In genomic region chr15:60514261-60514881, GRCh38 we compare ENCODE assay signal across 14 cellular contexts. TPM values are rescaled to one million over a fixed set of nuclear protein-coding genes. Genes with fewer than 3 reads are reported as not detected.
DNase-seq lines count a peak whose midpoint lies in the region; ATAC-seq and TF ChIP-seq lines count a peak whose summit lies in the region.
"Had no signal": no experiment of that assay in that cellular context is flagged by ENCODE, and none has a peak within 500 bp of the region (broad histone marks: within the 10 kb centered on the region; RNA-seq: fewer than 3 reads in every experiment).

No MANE protein-coding gene starts in this region.

- DNase-seq in activated T-cell treated with anti-CD3 and anti-CD28 coated beads, Interleukin-2, amount 50 U/mL, for 24 hours, result no peak
- DNase-seq in activated T-cell treated with anti-CD3 and anti-CD28 coated beads, Interleukin-2, amount 50 U/mL, for 72 hours, result no peak
- DNase-seq in effector memory CD8-positive, alpha-beta T cell, result no peak
- DNase-seq in natural killer cell treated with Interleukin-12 subunit alpha and Interleukin-12 subunit beta and Interleukin-15 and Interleukin-18, amount 100 ng/mL, for 72 hours (ENCODE audit: low spot score), result no peak
- no peak for DNase-seq in smooth muscle cell (lab: John Stamatoyannopoulos, UW; ENCODE audit: unreplicated experiment)
- DNase-seq: Calu3, DMS 273 treated with DMSO at 0.1 percent for 48 hours, HCEC 1CT, HFFc6 had no signal

- peaks cover 24% of the 10 kb centered on the region for H4K20me1 ChIP-seq in smooth muscle cell (ENCODE audit: low read depth)

- no peak overlapping the region for H3K4me2 ChIP-seq in smooth muscle cell

- no peaks in the 10 kb centered on the region for H3K9me3 ChIP-seq in smooth muscle cell (replicated peaks; ENCODE audit: low read depth)

- H3F3A ChIP-seq in smooth muscle cell (ENCODE audit: low read depth), result no peaks in the 10 kb centered on the region

- H3K36me3 Mint-ChIP-seq in activated T-cell treated with anti-CD3 and anti-CD28 coated beads, Interleukin-2, amount 50 U/mL, for 24 hours (ENCODE audit: low read depth), result peaks cover 79% of the 10 kb centered on the region
- peaks cover 18 to 23% of the 10 kb centered on the region in 2 donors for H3K36me3 Mint-ChIP-seq in activated T-cell treated with anti-CD3 and anti-CD28 coated beads, Interleukin-2, amount 50 U/mL, for 72 hours (ENCODE audit: insufficient read depth in 2 of 2)
- H3K36me3 Mint-ChIP-seq in effector memory CD8-positive, alpha-beta T cell (ENCODE audit: insufficient read depth), result peaks cover 73% of the 10 kb centered on the region
- peaks cover 31% of the 10 kb centered on the region for H3K36me3 Mint-ChIP-seq in natural killer cell treated with Interleukin-12 subunit alpha and Interleukin-12 subunit beta and Interleukin-15 and Interleukin-18, amount 100 ng/mL, for 72 hours

- H3K4me3 Mint-ChIP-seq in activated T-cell treated with anti-CD3 and anti-CD28 coated beads, Interleukin-2, amount 50 U/mL, for 24 hours, result no peak overlapping the region
- H3K4me3 Mint-ChIP-seq in activated T-cell treated with anti-CD3 and anti-CD28 coated beads, Interleukin-2, amount 50 U/mL, for 72 hours, result no peak overlapping the region
- H3K4me3 Mint-ChIP-seq in effector memory CD8-positive, alpha-beta T cell, result no peak overlapping the region
- no peak overlapping the region for H3K4me3 Mint-ChIP-seq in natural killer cell treated with Interleukin-12 subunit alpha and Interleukin-12 subunit beta and Interleukin-15 and Interleukin-18, amount 100 ng/mL, for 72 hours
- H3K4me3 Mint-ChIP-seq: CD14-positive monocyte, HFFc6 had no signal

- H3K4me1 ChIP-seq in smooth muscle cell (ENCODE audit: low read depth), result no peaks in the 10 kb centered on the region

- no peaks in the 10 kb centered on the region for H3K79me2 ChIP-seq in smooth muscle cell (ENCODE audit: low read depth)

- no peaks in the 10 kb centered on the region for H3K27me3 Mint-ChIP-seq in activated T-cell treated with anti-CD3 and anti-CD28 coated beads, Interleukin-2, amount 50 U/mL, for 24 hours
- H3K27me3 Mint-ChIP-seq in activated T-cell treated with anti-CD3 and anti-CD28 coated beads, Interleukin-2, amount 50 U/mL, for 72 hours (ENCODE audit: low read depth), result no peaks in the 10 kb centered on the region
- H3K27me3 Mint-ChIP-seq in effector memory CD8-positive, alpha-beta T cell, result no peaks in the 10 kb centered on the region
- H3K27me3 Mint-ChIP-seq in natural killer cell treated with Interleukin-12 subunit alpha and Interleukin-12 subunit beta and Interleukin-15 and Interleukin-18, amount 100 ng/mL, for 72 hours, result no peaks in the 10 kb centered on the region

- no peak overlapping the region for H3K4me3 ChIP-seq in smooth muscle cell

- no peaks in the 10 kb centered on the region for H3K9me3 Mint-ChIP-seq in activated T-cell treated with anti-CD3 and anti-CD28 coated beads, Interleukin-2, amount 50 U/mL, for 24 hours
- no peaks in the 10 kb centered on the region for H3K9me3 Mint-ChIP-seq in activated T-cell treated with anti-CD3 and anti-CD28 coated beads, Interleukin-2, amount 50 U/mL, for 72 hours
- no peaks in the 10 kb centered on the region for H3K9me3 Mint-ChIP-seq in effector memory CD8-positive, alpha-beta T cell
- no peaks in the 10 kb centered on the region for H3K9me3 Mint-ChIP-seq in natural killer cell treated with Interleukin-12 subunit alpha and Interleukin-12 subunit beta and Interleukin-15 and Interleukin-18, amount 100 ng/mL, for 72 hours
- H3K9me3 Mint-ChIP-seq: CD14-positive monocyte, HFFc6 had no signal

- H3K4me1 Mint-ChIP-seq in activated T-cell treated with anti-CD3 and anti-CD28 coated beads, Interleukin-2, amount 50 U/mL, for 24 hours (ENCODE audit: low read depth), result peaks cover 57% of the 10 kb centered on the region
- H3K4me1 Mint-ChIP-seq in activated T-cell treated with anti-CD3 and anti-CD28 coated beads, Interleukin-2, amount 50 U/mL, for 72 hours (ENCODE audit: low read depth), result peaks cover 37% of the 10 kb centered on the region
- H3K4me1 Mint-ChIP-seq in effector memory CD8-positive, alpha-beta T cell (ENCODE audit: low read depth in 2 of 2), result peaks cover 28% of the 10 kb centered on the region in 2 donors
- peaks cover 47 to 48% of the 10 kb centered on the region in 2 donors for H3K4me1 Mint-ChIP-seq in natural killer cell treated with Interleukin-12 subunit alpha and Interleukin-12 subunit beta and Interleukin-15 and Interleukin-18, amount 100 ng/mL, for 72 hours (ENCODE audit: low read depth in 2 of 2)
- H3K4me1 Mint-ChIP-seq: CD14-positive monocyte had no signal

- no peaks in the 10 kb centered on the region for H3K27me3 ChIP-seq in smooth muscle cell (ENCODE audit: low read depth)

- no peaks in the 10 kb centered on the region for H3K36me3 ChIP-seq in smooth muscle cell (ENCODE audit: low read depth)

- no peak overlapping the region for H3K9ac ChIP-seq in smooth muscle cell (ENCODE audit: low read depth)

- no peak overlapping the region for H3K27ac ChIP-seq in smooth muscle cell (ENCODE audit: low read depth)
- H3K27ac ChIP-seq: 22Rv1, HL-60 had no signal

- TF ChIP-seq CTCF in smooth muscle cell (IDR thresholded peaks at IDR 0.05; ENCODE audit: borderline replicate concordance, insufficient read depth, poor library complexity, severe bottlenecking), result no peak

- ATAC-seq in activated T-cell treated with anti-CD3 and anti-CD28 coated beads, Interleukin-2, amount 50 U/mL, for 72 hours (replicated peaks in 1 of 2), result no peak
- ATAC-seq in effector memory CD8-positive, alpha-beta T cell (replicated peaks), result no peak
- no peak for ATAC-seq in natural killer cell treated with Interleukin-12 subunit alpha and Interleukin-12 subunit beta and Interleukin-15 and Interleukin-18, amount 100 ng/mL, for 72 hours
- no peak for ATAC-seq in GM21786 (IDR thresholded peaks at IDR 0.05; ENCODE audit: unreplicated experiment)
- no peak for ATAC-seq in HG03175 (IDR thresholded peaks at IDR 0.05; ENCODE audit: unreplicated experiment)

- no peak overlapping the region for H2AFZ ChIP-seq in smooth muscle cell (ENCODE audit: low read depth)

- 92% methylated on average over 12 of the region's 12 CpGs for WGBS in smooth muscle cell (ENCODE audit: low lambda C conversion rate)

- peak overlapping the region; percentile 26 for H3K27ac Mint-ChIP-seq in activated T-cell treated with anti-CD3 and anti-CD28 coated beads, Interleukin-2, amount 50 U/mL, for 24 hours
- no peak overlapping the region for H3K27ac Mint-ChIP-seq in activated T-cell treated with anti-CD3 and anti-CD28 coated beads, Interleukin-2, amount 50 U/mL, for 72 hours
- H3K27ac Mint-ChIP-seq in effector memory CD8-positive, alpha-beta T cell, result peak overlapping the region; percentile 62 to 68
- H3K27ac Mint-ChIP-seq in natural killer cell treated with Interleukin-12 subunit alpha and Interleukin-12 subunit beta and Interleukin-15 and Interleukin-18, amount 100 ng/mL, for 72 hours, result peak overlapping the region; percentile 51 to 76
- H3K27ac Mint-ChIP-seq: CD14-positive monocyte, HFFc6 had no signal

RNA-seq across cellular contexts. Expression of gene ICE2, which starts 35.4 kb away (rescaled TPM):
- total RNA-seq in activated T-cell treated with anti-CD3 and anti-CD28 coated beads, Interleukin-2, amount 50 U/mL, for 72 hours, result 10 to 100 TPM; 81.5 to 91.7 TPM
- 10 to 100 TPM; 38.9 to 79.4 TPM for total RNA-seq in natural killer cell treated with Interleukin-12 subunit alpha and Interleukin-12 subunit beta and Interleukin-15 and Interleukin-18, amount 100 ng/mL, for 72 hours
- 17.3 and 30.7 TPM in 2 replicates for total RNA-seq in smooth muscle cell
- 15.2 and 19.5 TPM in 2 replicates for polyA plus RNA-seq in smooth muscle cell
